Comparison of ENCODE assay signal across 7 cellular contexts in the genomic region with DNA sequence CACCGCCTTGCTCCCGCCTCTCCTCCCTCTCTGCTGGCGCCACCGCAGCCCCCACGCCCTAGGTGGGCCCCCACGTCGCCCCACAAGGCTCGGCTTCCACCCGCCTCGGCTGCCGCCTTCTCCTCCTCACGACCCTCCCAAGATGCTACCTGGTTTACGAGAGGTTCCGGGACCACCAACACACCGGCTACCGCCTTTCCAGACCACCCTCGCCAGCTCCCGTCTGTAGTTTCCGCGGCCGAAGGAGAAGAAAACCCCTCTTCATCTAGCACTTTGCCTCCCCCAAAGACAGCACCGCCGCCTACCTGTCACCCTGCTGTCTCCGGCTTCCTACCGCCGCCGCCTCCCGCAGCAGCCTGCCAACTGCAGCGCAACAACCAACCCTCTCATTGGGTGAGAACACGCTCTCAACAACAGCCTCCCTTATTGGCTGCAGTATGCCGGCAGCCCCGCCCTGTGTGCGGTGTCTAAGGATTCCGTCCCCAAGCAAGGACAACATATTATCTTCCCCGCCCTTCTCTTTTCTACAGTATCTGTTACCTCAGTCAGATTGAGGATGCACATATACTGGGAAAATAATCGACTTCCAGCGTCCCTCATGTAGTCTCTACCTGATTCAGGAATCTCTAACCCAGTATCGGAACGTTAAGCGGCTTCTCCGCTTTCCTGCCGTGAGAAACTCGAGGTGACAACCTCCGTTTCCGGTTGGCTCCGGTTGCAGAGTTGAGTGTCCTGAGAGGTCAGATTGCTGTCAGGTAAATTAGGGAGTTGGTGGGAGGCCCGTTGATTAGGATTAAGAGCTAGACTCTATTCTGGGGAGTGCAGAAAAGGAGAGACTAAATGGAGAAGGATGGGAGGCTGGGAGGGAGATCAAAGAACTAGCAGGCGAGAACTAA. TPM values are rescaled to one million over a fixed set of nuclear protein-coding genes. Genes with fewer than 3 reads are reported as not detected.
A peak's percentile ranks its signal among the peaks of the same experiment; 100 is the strongest.
DNase-seq lines count a peak whose midpoint lies in the region; ATAC-seq, FAIRE-seq and TF ChIP-seq lines count a peak whose summit lies in the region.

Gene HYCC2, minus strand, starts transcription at position 367 of the 896 bp plus-strand sequence. CDS start 47,662 bp downstream, outside the sequence.
Gene NDUFB3, plus strand, starts transcription at position 697 of the 896 bp plus-strand sequence. CDS start 6,882 bp downstream, outside the sequence.

- H3K4me3 ChIP-seq in astrocyte of the cerebellum (ENCODE audit: low read depth, low read length) (peak within 1 kb of the TSS; percentile 82), hepatocyte (peak within 1 kb of the TSS; percentile 50)

- H3K9me3 ChIP-seq in hepatocyte (ENCODE audit: low read depth) = no peaks in the 10 kb centered on the region

- peak within 1 kb of the TSS; percentile 91 for H3K27ac ChIP-seq in hepatocyte

- peaks cover 4% of the 10 kb centered on the region for H4K20me1 ChIP-seq in hepatocyte (ENCODE audit: insufficient read depth, poor library complexity, severe bottlenecking)

- DNase-seq in GM18507 (ENCODE audit: extremely low spot score, insufficient read length, low read depth) (peak; percentile 86), NCI-H2029 (lab: John Stamatoyannopoulos, UW) (peak; percentile 88), T-helper 22 cell (ENCODE audit: low read depth) (peak; percentile 90), astrocyte of the cerebellum (ENCODE audit: low read depth) (peak; percentile 83), hepatocyte (ENCODE audit: low spot score) (peak; percentile 95), renal cortical epithelial cell (ENCODE audit: low read depth) (peak; percentile 87)

- H3K9me2 ChIP-seq in hepatocyte (replicated peaks; ENCODE audit: insufficient read depth) = no peaks in the 10 kb centered on the region

- TF ChIP-seq CTCF in astrocyte of the cerebellum (IDR thresholded peaks at IDR 0.05; ENCODE audit: low read depth, low read length, missing control alignments) = peak; percentile 35
- TF ChIP-seq CTCF in hepatocyte (IDR thresholded peaks at IDR 0.05; ENCODE audit: poor library complexity) = peak; percentile 22

- FAIRE-seq in GM18507 (lab: Jason Lieb, UNC) = peak; percentile 99

- no peaks in the 10 kb centered on the region for H3K27me3 ChIP-seq in hepatocyte

- peak within 1 kb of the TSS; percentile 82 for H3K4me2 ChIP-seq in hepatocyte

- peaks cover 21% of the 10 kb centered on the region for H3K4me1 ChIP-seq in hepatocyte (ENCODE audit: insufficient read depth)

- no peaks in the 10 kb centered on the region for H3K36me3 ChIP-seq in hepatocyte (replicated peaks; ENCODE audit: insufficient read depth, low read depth)

- peaks cover 75% of the 10 kb centered on the region for H3K79me2 ChIP-seq in hepatocyte

- ATAC-seq in HG02981 (IDR thresholded peaks at IDR 0.05; ENCODE audit: unreplicated experiment) = peak; percentile 97

- 1% methylated on average over 46 of the region's 48 CpGs for WGBS in hepatocyte (ENCODE audit: low lambda C conversion rate, missing lambda C conversion rate)

- peak within 1 kb of the TSS; percentile 79 for H2AFZ ChIP-seq in hepatocyte

- in situ Hi-C loops in astrocyte of the cerebellum (cut with HindIII; ENCODE audit: low sequenced_read_pairs) = no loop called here

RNA-seq across cellular contexts. Expression of gene HYCC2, which starts in this region (rescaled TPM):
- 8.0 and 9.7 TPM in 2 replicates for total RNA-seq in hepatocyte
- 6.4 and 6.7 TPM in 2 replicates for polyA plus RNA-seq in hepatocyte
- total RNA-seq in renal cortical epithelial cell = 10.9 and 17.1 TPM in 2 replicates

RNA-seq across cellular contexts. Expression of gene NDUFB3, which starts in this region (rescaled TPM):
- 83.0 and 96.2 TPM in 2 replicates for total RNA-seq in hepatocyte
- 229 and 230 TPM in 2 replicates for polyA plus RNA-seq in hepatocyte
- 103 and 115 TPM in 2 replicates for total RNA-seq in renal cortical epithelial cell

Comparison
In these comparisons a context has a peak if more than half of its experiments do, and no peak if none do; other contexts are left out.
1. Peak in every context shown above with its lines: DNase-seq, ATAC-seq, H3K4me3 ChIP-seq and H3K27ac ChIP-seq.